In genomic region chr5:72280655-72281069, GRCh38 we compare ENCODE assay signal across 8 cellular contexts. TPM values are rescaled to one million over a fixed set of nuclear protein-coding genes. Genes with fewer than 3 reads are reported as not detected.
DNase-seq lines count a peak whose midpoint lies in the region; ATAC-seq and TF ChIP-seq lines count a peak whose summit lies in the region.

No MANE protein-coding gene starts in this region.

- H3K79me2 ChIP-seq in OCI-LY1 (ENCODE audit: insufficient read depth, low read length): peaks cover 10% of the 10 kb centered on the region; the same call in 1 of the 2 replicates

- no peak overlapping the region for H3K4me3 ChIP-seq in GM06990 (replicated peaks; ENCODE audit: low read depth, low read length)
- no peak overlapping the region for H3K4me3 ChIP-seq in OCI-LY1 (ENCODE audit: low read depth, low read length, poor library complexity, severe bottlenecking)

- no peaks in the 10 kb centered on the region for H4K20me1 ChIP-seq in OCI-LY1 (ENCODE audit: insufficient read depth, low read length)

- peak; percentile 54 for TF ChIP-seq CTCF in GM06990 (IDR thresholded peaks at IDR 0.05; ENCODE audit: insufficient read depth, low read length, poor library complexity, severe bottlenecking)
- peak; percentile 64 for TF ChIP-seq CTCF in OCI-LY1 (IDR thresholded peaks at IDR 0.05; ENCODE audit: low read length)

- no peak for DNase-seq in GM06990 (ENCODE audit: extremely low read depth, insufficient read length)
- DNase-seq in fibroblast of gingiva (ENCODE audit: low read depth): peak; percentile 62
- peak; percentile 34 for DNase-seq in renal cortical epithelial cell (ENCODE audit: low read depth)
- DNase-seq in DMS153 (lab: John Stamatoyannopoulos, UW): no peak
- DNase-seq in GDM1 (lab: John Stamatoyannopoulos, UW): no peak

- H3K36me3 ChIP-seq in GM06990 (ENCODE audit: control insufficient read depth, insufficient read depth, low read length): peaks cover 5% of the 10 kb centered on the region
- peaks cover 65% of the 10 kb centered on the region for H3K36me3 ChIP-seq in OCI-LY1 (ENCODE audit: insufficient read depth, low read length)

- H3K27me3 ChIP-seq in GM06990 (replicated peaks; ENCODE audit: control insufficient read depth, insufficient read depth, low read length) (no peaks in the 10 kb centered on the region), OCI-LY1 (ENCODE audit: insufficient read depth, low read length) (no peaks in the 10 kb centered on the region)

- H3K4me1 ChIP-seq in OCI-LY1 (ENCODE audit: insufficient read depth, low read length, severe bottlenecking): peaks cover 49% of the 10 kb centered on the region

- peak overlapping the region; percentile 30 for H3K27ac ChIP-seq in OCI-LY1 (ENCODE audit: low read depth, low read length, poor library complexity, severe bottlenecking)

- no peak overlapping the region for H3K4me2 ChIP-seq in OCI-LY1 (ENCODE audit: low read length)

- H3K9me3 ChIP-seq in OCI-LY1 (ENCODE audit: low read length): no peaks in the 10 kb centered on the region

- H3K9me2 ChIP-seq in OCI-LY1 (ENCODE audit: low read depth, low read length): no peaks in the 10 kb centered on the region

- no peak overlapping the region for H2AFZ ChIP-seq in OCI-LY1 (ENCODE audit: low read length)

- H3F3A ChIP-seq in OCI-LY1 (ENCODE audit: insufficient read depth, low read length): no peaks in the 10 kb centered on the region

- H3K9ac ChIP-seq in OCI-LY1 (ENCODE audit: low read length): no peak overlapping the region

- ATAC-seq in HG03025 (IDR thresholded peaks at IDR 0.05; ENCODE audit: low FRiP score, unreplicated experiment) (no peak), HG03442 (IDR thresholded peaks at IDR 0.05; ENCODE audit: unreplicated experiment) (no peak)

RNA-seq across cellular contexts. Expression of gene MRPS27, which starts 39.4 kb away (rescaled TPM):
- total RNA-seq in renal cortical epithelial cell: 58.2 and 92.7 TPM in 2 replicates

RNA-seq across cellular contexts. Expression of gene PTCD2, which starts 39.5 kb away (rescaled TPM):
- 6.9 and 9.4 TPM in 2 replicates for total RNA-seq in renal cortical epithelial cell

Comparison
In these comparisons a context has a peak if more than half of its experiments do, and no peak if none do; other contexts are left out.
1. DNase-seq: peak in fibroblast of gingiva (single experiment) and renal cortical epithelial cell (single experiment); none in GM06990 (single experiment), DMS153 (single experiment) and GDM1 (single experiment).